In the genomic region with DNA sequence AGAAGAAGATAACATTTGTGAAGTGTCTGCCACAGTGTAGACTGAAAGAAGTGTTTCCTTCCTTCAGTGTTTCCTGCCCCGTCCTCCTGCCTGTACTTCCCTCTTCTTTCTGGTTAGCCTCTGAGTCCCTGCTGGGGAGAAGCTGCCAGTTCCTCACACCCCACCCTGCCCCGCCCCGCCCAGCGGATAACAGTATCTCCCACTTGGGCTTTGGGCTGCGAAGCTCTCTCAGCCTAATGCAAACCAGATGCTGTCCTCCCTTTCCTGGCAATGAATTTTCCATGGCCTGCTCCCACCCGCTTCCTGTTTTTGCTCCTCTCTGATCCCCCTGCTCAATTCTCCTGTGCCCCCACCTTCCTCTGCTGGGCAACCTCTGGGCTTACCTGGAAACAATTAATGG, we compare ENCODE assay signal across 1 cellular context.
TF ChIP-seq lines count a peak whose summit lies in the region.

No MANE protein-coding gene starts in this region.

TF ChIP-seq in SK-N-SH, 30 proteins besides CTCF, POLR2A, EP300 and RAD21 (continued from another document):
- TF ChIP-seq, protein P1, sequence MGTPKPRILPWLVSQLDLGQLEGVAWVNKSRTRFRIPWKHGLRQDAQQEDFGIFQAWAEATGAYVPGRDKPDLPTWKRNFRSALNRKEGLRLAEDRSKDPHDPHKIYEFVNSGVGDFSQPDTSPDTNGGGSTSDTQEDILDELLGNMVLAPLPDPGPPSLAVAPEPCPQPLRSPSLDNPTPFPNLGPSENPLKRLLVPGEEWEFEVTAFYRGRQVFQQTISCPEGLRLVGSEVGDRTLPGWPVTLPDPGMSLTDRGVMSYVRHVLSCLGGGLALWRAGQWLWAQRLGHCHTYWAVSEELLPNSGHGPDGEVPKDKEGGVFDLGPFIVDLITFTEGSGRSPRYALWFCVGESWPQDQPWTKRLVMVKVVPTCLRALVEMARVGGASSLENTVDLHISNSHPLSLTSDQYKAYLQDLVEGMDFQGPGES (IDR thresholded peaks at IDR 0.05; ENCODE audit: low read depth, low read length), result no peak
- TF ChIP-seq, protein P2, sequence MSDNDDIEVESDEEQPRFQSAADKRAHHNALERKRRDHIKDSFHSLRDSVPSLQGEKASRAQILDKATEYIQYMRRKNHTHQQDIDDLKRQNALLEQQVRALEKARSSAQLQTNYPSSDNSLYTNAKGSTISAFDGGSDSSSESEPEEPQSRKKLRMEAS (IDR thresholded peaks at IDR 0.05; ENCODE audit: low read depth), result 0 out of 2 replicates have a peak, but pooled peaks have one; percentile 27
- TF ChIP-seq GATA2 (CRISPR knock-in tag; IDR thresholded peaks at IDR 0.05), result no peak
- TF ChIP-seq JUND (IDR thresholded peaks at IDR 0.05), result no peak
- TF ChIP-seq POLR2AphosphoS5 (IDR thresholded peaks at IDR 0.05; ENCODE audit: low read depth, low read length), result 0 out of 2 replicates have a peak, but pooled peaks have one; percentile 56
- no peak for TF ChIP-seq EZH2phosphoT487 (IDR thresholded peaks at IDR 0.05; ENCODE audit: borderline replicate concordance, low read depth)
